In the genomic region with DNA sequence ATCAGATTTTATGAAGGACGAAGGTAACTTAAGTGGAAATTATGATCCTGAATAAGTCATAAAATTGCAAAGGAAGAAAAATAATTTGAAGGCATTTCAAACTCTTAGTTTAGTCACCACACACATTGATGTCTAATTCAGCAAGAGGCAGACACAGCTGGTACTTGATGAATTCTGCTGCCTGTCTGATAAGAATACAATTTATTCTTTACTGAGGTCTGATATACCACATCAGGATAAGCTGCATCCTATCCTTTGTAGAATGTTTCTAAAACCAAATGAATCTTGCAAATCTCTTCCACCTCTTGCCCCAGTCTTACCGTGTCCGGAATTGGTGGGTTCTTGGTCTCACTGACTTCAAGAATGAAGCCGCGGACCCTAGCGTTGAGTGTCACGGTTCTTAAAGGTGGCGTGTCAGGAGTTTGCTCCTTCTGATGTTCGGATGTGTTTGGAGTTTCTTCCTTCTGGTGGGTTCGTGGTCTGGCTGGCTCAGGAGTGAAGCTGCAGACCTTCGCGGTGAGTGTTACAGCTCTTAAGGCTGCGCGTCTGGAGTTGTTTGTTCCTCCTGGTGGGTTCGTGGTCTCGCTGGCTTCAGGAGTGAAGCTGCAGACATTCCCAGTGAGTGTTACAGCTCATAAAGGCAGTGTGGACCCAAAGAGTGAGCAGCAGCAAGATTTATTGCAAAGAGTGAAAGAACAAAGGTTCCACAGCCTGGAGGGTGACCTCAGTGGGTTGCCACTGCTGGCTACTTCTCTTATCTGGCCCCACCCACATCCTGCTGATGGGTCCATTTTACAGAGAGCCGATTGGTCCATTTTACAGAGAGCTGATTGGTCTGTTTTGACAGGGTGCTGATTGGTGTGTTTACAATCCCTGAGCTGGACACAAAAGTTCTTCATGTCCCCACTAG, we compare ENCODE assay signal across 9 cellular contexts. TPM values are rescaled to one million over a fixed set of nuclear protein-coding genes. Genes with fewer than 3 reads are reported as not detected.
DNase-seq lines count a peak whose midpoint lies in the region; ATAC-seq and TF ChIP-seq lines count a peak whose summit lies in the region.
"Not testable (repeated sequence)": the region's sequence is repeated elsewhere in the genome, so short reads cannot be mapped to it uniquely, and the experiment has no call there.
"Had no signal": no experiment of that assay in that cellular context is flagged by ENCODE, and none has a peak within 500 bp of the region (broad histone marks: within the 10 kb centered on the region; RNA-seq: fewer than 3 reads in every experiment).

A gene with protein sequence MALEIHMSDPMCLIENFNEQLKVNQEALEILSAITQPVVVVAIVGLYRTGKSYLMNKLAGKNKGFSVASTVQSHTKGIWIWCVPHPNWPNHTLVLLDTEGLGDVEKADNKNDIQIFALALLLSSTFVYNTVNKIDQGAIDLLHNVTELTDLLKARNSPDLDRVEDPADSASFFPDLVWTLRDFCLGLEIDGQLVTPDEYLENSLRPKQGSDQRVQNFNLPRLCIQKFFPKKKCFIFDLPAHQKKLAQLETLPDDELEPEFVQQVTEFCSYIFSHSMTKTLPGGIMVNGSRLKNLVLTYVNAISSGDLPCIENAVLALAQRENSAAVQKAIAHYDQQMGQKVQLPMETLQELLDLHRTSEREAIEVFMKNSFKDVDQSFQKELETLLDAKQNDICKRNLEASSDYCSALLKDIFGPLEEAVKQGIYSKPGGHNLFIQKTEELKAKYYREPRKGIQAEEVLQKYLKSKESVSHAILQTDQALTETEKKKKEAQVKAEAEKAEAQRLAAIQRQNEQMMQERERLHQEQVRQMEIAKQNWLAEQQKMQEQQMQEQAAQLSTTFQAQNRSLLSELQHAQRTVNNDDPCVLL (minus strand): TSS at position 729 of the 910 bp plus-strand sequence. CDS start 3,305 bp downstream, outside the sequence.

- not testable (repeated sequence) for TF ChIP-seq CTCF in Peyer's patch (IDR thresholded peaks at IDR 0.05); activated CD8-positive, alpha-beta T cell treated with anti-CD3 and anti-CD28 coated beads for 36 hours (IDR thresholded peaks at IDR 0.05)

- CTCF ChIA-PET in activated CD8-positive, alpha-beta T cell treated with anti-CD3 and anti-CD28 coated beads for 36 hours (lab: Charles Lee), result interaction anchor here (0.7 to 10.8 kb wide), 12 partner anchors 10 to 287 kb away, joined by 3 to 102 read pairs (median 4); a partner anchor contains a TSS

- peak within 1 kb of the TSS; percentile 100 for H3K4me3 Mint-ChIP-seq in activated CD8-positive, alpha-beta T cell treated with anti-CD3 and anti-CD28 coated beads for 36 hours
- peak within 1 kb of the TSS; percentile 98 for H3K4me3 Mint-ChIP-seq in activated naive CD8-positive, alpha-beta T cell treated with anti-CD3 and anti-CD28 coated beads, Interleukin-2, amount 50 U/mL, for 24 hours

- H3K27ac Mint-ChIP-seq in activated CD8-positive, alpha-beta T cell treated with anti-CD3 and anti-CD28 coated beads for 36 hours, result peak within 1 kb of the TSS; percentile 100
- H3K27ac Mint-ChIP-seq in activated naive CD8-positive, alpha-beta T cell treated with anti-CD3 and anti-CD28 coated beads, Interleukin-2, amount 50 U/mL, for 24 hours, result peak within 1 kb of the TSS; percentile 96

- not testable (repeated sequence) for H3K9me3 ChIP-seq in Peyer's patch

- ATAC-seq in GM21423 (IDR thresholded peaks at IDR 0.05; ENCODE audit: unreplicated experiment) (peak; percentile 73), HG03103 (IDR thresholded peaks at IDR 0.05; ENCODE audit: low read depth, unreplicated experiment) (peak; percentile 48)
- ATAC-seq in activated CD8-positive, alpha-beta T cell treated with anti-CD3 and anti-CD28 coated beads for 36 hours, result peak; percentile 79
- ATAC-seq in activated naive CD8-positive, alpha-beta T cell treated with anti-CD3 and anti-CD28 coated beads, Interleukin-2, amount 50 U/mL, for 24 hours, result peak; percentile 66

- not testable (repeated sequence) for H3K4me1 ChIP-seq in Peyer's patch

- H3K36me3 Mint-ChIP-seq in activated CD8-positive, alpha-beta T cell treated with anti-CD3 and anti-CD28 coated beads for 36 hours (ENCODE audit: low read depth), result peaks cover 64% of the 10 kb centered on the region
- peaks cover 31% of the 10 kb centered on the region for H3K36me3 Mint-ChIP-seq in activated naive CD8-positive, alpha-beta T cell treated with anti-CD3 and anti-CD28 coated beads, Interleukin-2, amount 50 U/mL, for 24 hours (ENCODE audit: low read depth)

- H3K27me3 ChIP-seq in Peyer's patch, result not testable (repeated sequence)

- H3K27ac ChIP-seq in Peyer's patch, result peak within 1 kb of the TSS; percentile 57 to 62 (median 59)

- peaks cover 60% of the 10 kb centered on the region for H3K4me1 Mint-ChIP-seq in activated CD8-positive, alpha-beta T cell treated with anti-CD3 and anti-CD28 coated beads for 36 hours (ENCODE audit: low read depth)
- peaks cover 83% of the 10 kb centered on the region for H3K4me1 Mint-ChIP-seq in activated naive CD8-positive, alpha-beta T cell treated with anti-CD3 and anti-CD28 coated beads, Interleukin-2, amount 50 U/mL, for 24 hours

- peak; percentile 55 for DNase-seq in GDM1 (lab: John Stamatoyannopoulos, UW)
- peak in 2 of 3 donors; percentile 65 to 78 for DNase-seq in Peyer's patch
- peak; percentile 89 for DNase-seq in activated CD8-positive, alpha-beta T cell treated with anti-CD3 and anti-CD28 coated beads for 36 hours
- peak; percentile 64 for DNase-seq in activated naive CD8-positive, alpha-beta T cell treated with anti-CD3 and anti-CD28 coated beads, Interleukin-2, amount 50 U/mL, for 24 hours
- peak; percentile 27 for DNase-seq in mucosa of gallbladder (ENCODE audit: low spot score)
- DNase-seq in stimulated activated CD8-positive, alpha-beta memory T cell treated with anti-CD3 and anti-CD28 coated beads, Interleukin-15, amount 100 ng/mL, for 48 hours (ENCODE audit: low read depth in 2 of 2), result peak; percentile 47 to 49

- not testable (repeated sequence) for H3K36me3 ChIP-seq in Peyer's patch

- H3K27me3 Mint-ChIP-seq in activated CD8-positive, alpha-beta T cell treated with anti-CD3 and anti-CD28 coated beads for 36 hours; activated naive CD8-positive, alpha-beta T cell treated with anti-CD3 and anti-CD28 coated beads, Interleukin-2, amount 50 U/mL, for 24 hours: not testable (repeated sequence)

- POLR2A ChIA-PET in activated CD8-positive, alpha-beta T cell treated with anti-CD3 and anti-CD28 coated beads for 36 hours (lab: Charles Lee), result interaction anchor here (0.6 to 9.7 kb wide), 16 partner anchors 11 to 336 kb away, joined by 3 to 114 read pairs (median 5); a partner anchor contains a TSS

- peak within 1 kb of the TSS; percentile 27 to 48 (median 38) for H3K4me3 ChIP-seq in Peyer's patch

- not testable (repeated sequence) for H3K9me3 Mint-ChIP-seq in activated CD8-positive, alpha-beta T cell treated with anti-CD3 and anti-CD28 coated beads for 36 hours; activated naive CD8-positive, alpha-beta T cell treated with anti-CD3 and anti-CD28 coated beads, Interleukin-2, amount 50 U/mL, for 24 hours

- intact Hi-C loops in activated CD8-positive, alpha-beta T cell treated with anti-CD3 and anti-CD28 coated beads for 36 hours (cut with micrococcal nuclease), result loop anchor here (5.0 kb wide), 3 partner anchors 40 to 85 kb away; a partner anchor contains a TSS

- peak; percentile 45 to 50 for TF ChIP-seq POLR2A in Peyer's patch (IDR thresholded peaks at IDR 0.05)

RNA-seq across cellular contexts. Expression of the gene that starts here (rescaled TPM):
- total RNA-seq in Peyer's patch (10 to 100 TPM in 1 of 4 donors, 1 to 10 TPM in 3; 1.6 to 14.0 (median 3.1) TPM), mucosa of gallbladder (4.2 TPM)
- 100 to 1,000 TPM; 163 to 174 TPM for total RNA-seq in activated CD8-positive, alpha-beta T cell treated with anti-CD3 and anti-CD28 coated beads for 36 hours
- total RNA-seq: smooth muscle cell had no signal

Comparison
In these comparisons a context has a peak if more than half of its experiments do, and no peak if none do; other contexts are left out.
1. Peak in every context shown above with its lines: DNase-seq, ATAC-seq, H3K4me3 ChIP-seq and H3K27ac ChIP-seq.
2. RNA of the gene that starts here (total RNA-seq): 163 to 174 TPM in activated CD8-positive, alpha-beta T cell treated with anti-CD3 and anti-CD28 coated beads for 36 hours; 1.6 to 14.0 TPM in Peyer's patch and 4.2 TPM in mucosa of gallbladder (single experiment); every median in the first group is over 10 times any median in the second.
3. DNase-seq: peak in every context shown above with its lines; median percentile 89 in activated CD8-positive, alpha-beta T cell treated with anti-CD3 and anti-CD28 coated beads for 36 hours; 72 in Peyer's patch; 64 in activated naive CD8-positive, alpha-beta T cell treated with anti-CD3 and anti-CD28 coated beads, Interleukin-2, amount 50 U/mL, for 24 hours; 55 in GDM1; 48 in stimulated activated CD8-positive, alpha-beta memory T cell treated with anti-CD3 and anti-CD28 coated beads, Interleukin-15, amount 100 ng/mL, for 48 hours; 27 in mucosa of gallbladder.